11 cellular contexts compared by ENCODE assay signal in the genomic region with DNA sequence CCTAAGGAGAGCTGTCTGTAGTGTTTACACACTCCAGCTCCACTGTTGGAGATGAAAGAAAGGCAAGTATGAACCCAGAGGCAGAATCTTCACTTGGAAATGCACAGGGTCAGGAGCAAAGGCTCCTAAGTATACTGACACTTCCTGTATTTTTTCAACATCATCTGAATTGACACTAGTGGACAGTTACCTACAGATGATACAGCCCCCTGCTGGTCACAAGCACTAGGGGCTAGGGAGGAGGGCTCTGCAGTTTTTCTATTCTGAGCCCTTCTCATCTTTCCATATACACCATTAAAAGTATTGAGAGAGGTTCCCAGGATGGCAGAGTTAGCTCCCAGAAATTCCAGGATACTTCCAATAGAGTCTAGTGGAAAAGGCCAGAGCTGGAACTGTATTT.
DNase-seq lines count a peak whose midpoint lies in the region; ATAC-seq and TF ChIP-seq lines count a peak whose summit lies in the region.
"Had no signal": no experiment of that assay in that cellular context is flagged by ENCODE, and none has a peak within 500 bp of the region (broad histone marks: within the 10 kb centered on the region; RNA-seq: fewer than 3 reads in every experiment).

No MANE protein-coding gene starts in this region.

- H3K4me3 Mint-ChIP-seq in WTC11: no peak overlapping the region
- H3K4me3 Mint-ChIP-seq in natural killer cell treated with Interleukin-12 subunit alpha and Interleukin-12 subunit beta and Interleukin-15 and Interleukin-18, amount 100 ng/mL, for 72 hours: no peak overlapping the region

- no peaks in the 10 kb centered on the region for H3K27me3 Mint-ChIP-seq in WTC11 (ENCODE audit: low read depth)
- H3K27me3 Mint-ChIP-seq in natural killer cell treated with Interleukin-12 subunit alpha and Interleukin-12 subunit beta and Interleukin-15 and Interleukin-18, amount 100 ng/mL, for 72 hours: no peaks in the 10 kb centered on the region

- no peaks in the 10 kb centered on the region for H3K36me3 ChIP-seq in KMS-11 (ENCODE audit: insufficient read depth)
- H3K36me3 ChIP-seq: tibial nerve had no signal

- H3K4me1 ChIP-seq in KMS-11 (ENCODE audit: low read depth, poor library complexity, severe bottlenecking): no peaks in the 10 kb centered on the region
- H3K4me1 ChIP-seq: tibial nerve had no signal

- no peaks in the 10 kb centered on the region for H3K36me3 Mint-ChIP-seq in WTC11
- no peaks in the 10 kb centered on the region for H3K36me3 Mint-ChIP-seq in natural killer cell treated with Interleukin-12 subunit alpha and Interleukin-12 subunit beta and Interleukin-15 and Interleukin-18, amount 100 ng/mL, for 72 hours

- ATAC-seq in GM18511 (IDR thresholded peaks at IDR 0.05; ENCODE audit: unreplicated experiment): peak; percentile 83
- ATAC-seq in WTC11: peak; percentile 86
- no peak for ATAC-seq in HG02759 (IDR thresholded peaks at IDR 0.05; ENCODE audit: unreplicated experiment)
- no peak for ATAC-seq in GM18519 (IDR thresholded peaks at IDR 0.05; ENCODE audit: low FRiP score, unreplicated experiment)
- ATAC-seq in natural killer cell treated with Interleukin-12 subunit alpha and Interleukin-12 subunit beta and Interleukin-15 and Interleukin-18, amount 100 ng/mL, for 72 hours: no peak

- H3K4me1 Mint-ChIP-seq in WTC11: peaks cover 11% of the 10 kb centered on the region
- H3K4me1 Mint-ChIP-seq in natural killer cell treated with Interleukin-12 subunit alpha and Interleukin-12 subunit beta and Interleukin-15 and Interleukin-18, amount 100 ng/mL, for 72 hours (ENCODE audit: low read depth in 2 of 2): no peaks in the 10 kb centered on the region

- no peak overlapping the region for H3K27ac Mint-ChIP-seq in WTC11
- H3K27ac Mint-ChIP-seq in natural killer cell treated with Interleukin-12 subunit alpha and Interleukin-12 subunit beta and Interleukin-15 and Interleukin-18, amount 100 ng/mL, for 72 hours: no peak overlapping the region

- POLR2A ChIA-PET in WTC11 (lab: Charles Lee): interaction anchor here (0.7 kb wide), 1 partner anchor 1591 kb away, joined by 3 read pairs; no protein-coding TSS in a partner anchor

- TF ChIP-seq CTCF in KMS-11 (conservative IDR thresholded peaks at IDR 0.05; ENCODE audit: low read depth, low read length): peak; percentile 66
- TF ChIP-seq CTCF in WTC11 (IDR thresholded peaks at IDR 0.05): peak; percentile 44

- H3K9ac ChIP-seq in KMS-11: no peak overlapping the region

- CTCF ChIA-PET in WTC11 (lab: Charles Lee): interaction anchor here (0.6 to 3.2 kb wide), 13 partner anchors 9 to 1737 kb away, joined by 3 to 17 read pairs (median 3); no protein-coding TSS in a partner anchor

- no peak overlapping the region for H3K4me2 ChIP-seq in KMS-11

- DNase-seq in AML-193 (lab: John Stamatoyannopoulos, UW) (peak; percentile 53 to 62), WTC11 (ENCODE audit: low spot score) (peak; percentile 35)
- DNase-seq in stimulated activated CD4-positive, alpha-beta T cell treated with anti-CD3 and anti-CD28 coated beads, Interleukin-12 subunit alpha, Interleukin-12 subunit beta, amount 100 ng/mL, for 4 hours: no peak
- no peak for DNase-seq in natural killer cell treated with Interleukin-12 subunit alpha and Interleukin-12 subunit beta and Interleukin-15 and Interleukin-18, amount 100 ng/mL, for 72 hours (ENCODE audit: low spot score)
- DNase-seq: aorta, DMS79 treated with DMSO at 0.1 percent for 48 hours had no signal

- H3K27ac ChIP-seq in KMS-11: no peak overlapping the region
- H3K27ac ChIP-seq: tibial nerve had no signal

- H3K79me2 ChIP-seq in KMS-11 (ENCODE audit: insufficient read depth, low read depth): no peaks in the 10 kb centered on the region

- no peaks in the 10 kb centered on the region for H4K20me1 ChIP-seq in KMS-11 (ENCODE audit: insufficient read depth)

- no peaks in the 10 kb centered on the region for H3K9me3 Mint-ChIP-seq in WTC11
- H3K9me3 Mint-ChIP-seq in natural killer cell treated with Interleukin-12 subunit alpha and Interleukin-12 subunit beta and Interleukin-15 and Interleukin-18, amount 100 ng/mL, for 72 hours: peaks cover 20% of the 10 kb centered on the region

- H3K27me3 ChIP-seq in KMS-11 (ENCODE audit: insufficient read depth, low read depth): no peaks in the 10 kb centered on the region
- H3K27me3 ChIP-seq: tibial nerve had no signal

- no peak overlapping the region for H3K4me3 ChIP-seq in KMS-11 (IDR thresholded peaks at IDR 0.05; ENCODE audit: insufficient read depth, low read depth, low read length)
- H3K4me3 ChIP-seq: tibial nerve had no signal

- H2AFZ ChIP-seq in KMS-11 (ENCODE audit: low read depth): 0 out of 2 replicates have a peak overlapping the region, but pooled peaks have one; percentile 22

TF ChIP-seq in WTC11, 78 proteins besides CTCF, POLR2A, EP300 and RAD21:
- TF ChIP-seq TEAD1 (CRISPR knock-in tag; IDR thresholded peaks at IDR 0.05) (no peak), SMAD3 (CRISPR knock-in tag; IDR thresholded peaks at IDR 0.05; ENCODE audit: borderline replicate concordance) (no peak), GABPB1 (CRISPR knock-in tag; IDR thresholded peaks at IDR 0.05) (no peak), ZNF416 (CRISPR knock-in tag; IDR thresholded peaks at IDR 0.05) (no peak), ZNF138 (CRISPR knock-in tag; conservative IDR thresholded peaks at IDR 0.05) (no peak), ZNF232 (CRISPR knock-in tag; IDR thresholded peaks at IDR 0.05) (no peak), CREB1 (CRISPR knock-in tag; IDR thresholded peaks at IDR 0.05) (no peak)
- TF ChIP-seq, protein P1, sequence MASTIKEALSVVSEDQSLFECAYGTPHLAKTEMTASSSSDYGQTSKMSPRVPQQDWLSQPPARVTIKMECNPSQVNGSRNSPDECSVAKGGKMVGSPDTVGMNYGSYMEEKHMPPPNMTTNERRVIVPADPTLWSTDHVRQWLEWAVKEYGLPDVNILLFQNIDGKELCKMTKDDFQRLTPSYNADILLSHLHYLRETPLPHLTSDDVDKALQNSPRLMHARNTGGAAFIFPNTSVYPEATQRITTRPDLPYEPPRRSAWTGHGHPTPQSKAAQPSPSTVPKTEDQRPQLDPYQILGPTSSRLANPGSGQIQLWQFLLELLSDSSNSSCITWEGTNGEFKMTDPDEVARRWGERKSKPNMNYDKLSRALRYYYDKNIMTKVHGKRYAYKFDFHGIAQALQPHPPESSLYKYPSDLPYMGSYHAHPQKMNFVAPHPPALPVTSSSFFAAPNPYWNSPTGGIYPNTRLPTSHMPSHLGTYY (CRISPR knock-in tag; IDR thresholded peaks at IDR 0.05): no peak
- TF ChIP-seq, protein P2, sequence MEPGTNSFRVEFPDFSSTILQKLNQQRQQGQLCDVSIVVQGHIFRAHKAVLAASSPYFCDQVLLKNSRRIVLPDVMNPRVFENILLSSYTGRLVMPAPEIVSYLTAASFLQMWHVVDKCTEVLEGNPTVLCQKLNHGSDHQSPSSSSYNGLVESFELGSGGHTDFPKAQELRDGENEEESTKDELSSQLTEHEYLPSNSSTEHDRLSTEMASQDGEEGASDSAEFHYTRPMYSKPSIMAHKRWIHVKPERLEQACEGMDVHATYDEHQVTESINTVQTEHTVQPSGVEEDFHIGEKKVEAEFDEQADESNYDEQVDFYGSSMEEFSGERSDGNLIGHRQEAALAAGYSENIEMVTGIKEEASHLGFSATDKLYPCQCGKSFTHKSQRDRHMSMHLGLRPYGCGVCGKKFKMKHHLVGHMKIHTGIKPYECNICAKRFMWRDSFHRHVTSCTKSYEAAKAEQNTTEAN (CRISPR knock-in tag; IDR thresholded peaks at IDR 0.05): no peak

Comparison
In these comparisons a context has a peak if more than half of its experiments do, and no peak if none do; other contexts are left out.
1. DNase-seq: peak in AML-193 (2 of 2) and WTC11 (single experiment); none in stimulated activated CD4-positive, alpha-beta T cell treated with anti-CD3 and anti-CD28 coated beads, Interleukin-12 subunit alpha, Interleukin-12 subunit beta, amount 100 ng/mL, for 4 hours (single experiment) and natural killer cell treated with Interleukin-12 subunit alpha and Interleukin-12 subunit beta and Interleukin-15 and Interleukin-18, amount 100 ng/mL, for 72 hours (single experiment).
2. ATAC-seq: peak in GM18511 (single experiment) and WTC11 (single experiment); none in HG02759 (single experiment), GM18519 (single experiment) and natural killer cell treated with Interleukin-12 subunit alpha and Interleukin-12 subunit beta and Interleukin-15 and Interleukin-18, amount 100 ng/mL, for 72 hours (0 of 2).